ENCODE assay signal across 1 cellular context in the genomic region with DNA sequence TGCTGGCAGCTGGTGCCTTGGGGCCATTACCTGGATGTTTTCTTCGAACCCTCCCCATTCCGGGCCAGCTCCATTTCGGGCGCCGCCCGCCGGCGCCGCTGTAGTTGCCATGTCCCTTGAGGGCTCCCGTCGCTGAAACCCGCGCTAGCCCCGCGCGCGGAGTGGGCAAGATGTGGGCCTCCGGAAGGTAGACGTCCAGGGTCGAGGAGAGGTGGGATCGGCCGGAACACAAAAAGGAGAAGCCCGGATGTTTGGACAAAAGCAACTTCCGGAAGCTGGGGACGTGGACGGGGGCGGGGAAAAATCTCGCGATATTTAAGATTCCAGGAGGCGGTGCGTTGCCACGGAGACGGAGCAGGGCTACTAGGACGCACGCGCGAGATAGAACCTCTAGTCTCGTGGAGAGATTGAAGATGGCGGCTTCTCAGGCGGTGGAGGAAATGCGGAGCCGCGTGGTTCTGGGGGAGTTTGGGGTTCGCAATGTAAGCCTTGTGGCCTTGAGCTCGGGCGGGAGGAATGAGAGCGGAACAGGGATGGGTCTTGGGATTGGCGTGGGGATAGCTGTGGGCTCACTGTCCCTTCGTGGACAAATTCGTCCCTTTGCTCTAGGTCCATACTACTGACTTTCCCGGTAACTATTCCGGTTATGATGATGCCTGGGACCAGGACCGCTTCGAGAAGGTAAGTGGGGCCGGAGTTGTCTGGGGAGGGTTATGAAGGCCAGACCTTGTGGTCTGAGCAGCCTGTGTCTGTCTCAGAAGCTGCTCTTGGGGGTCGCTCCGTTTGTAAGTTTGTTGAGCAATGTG.
TF ChIP-seq lines count a peak whose summit lies in the region.

A gene with protein sequence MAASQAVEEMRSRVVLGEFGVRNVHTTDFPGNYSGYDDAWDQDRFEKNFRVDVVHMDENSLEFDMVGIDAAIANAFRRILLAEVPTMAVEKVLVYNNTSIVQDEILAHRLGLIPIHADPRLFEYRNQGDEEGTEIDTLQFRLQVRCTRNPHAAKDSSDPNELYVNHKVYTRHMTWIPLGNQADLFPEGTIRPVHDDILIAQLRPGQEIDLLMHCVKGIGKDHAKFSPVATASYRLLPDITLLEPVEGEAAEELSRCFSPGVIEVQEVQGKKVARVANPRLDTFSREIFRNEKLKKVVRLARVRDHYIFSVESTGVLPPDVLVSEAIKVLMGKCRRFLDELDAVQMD (plus strand): TSS at position 393 of the 806 bp plus-strand sequence. CDS start 21 bp downstream, at position 414.
Gene YIPF3 (minus strand): TSS at position 230 of the 806 bp plus-strand sequence. CDS start 119 bp downstream, at position 111.

TF ChIP-seq in K562, 482 proteins besides CTCF, POLR2A, EP300 and RAD21 (continued from another document and continues in another):
- TF ChIP-seq HMGN3 (IDR thresholded peaks at IDR 0.05; ENCODE audit: borderline replicate concordance, extremely low read depth, insufficient read length, low read depth, low read length): peak; percentile 72
- TF ChIP-seq, protein P1, sequence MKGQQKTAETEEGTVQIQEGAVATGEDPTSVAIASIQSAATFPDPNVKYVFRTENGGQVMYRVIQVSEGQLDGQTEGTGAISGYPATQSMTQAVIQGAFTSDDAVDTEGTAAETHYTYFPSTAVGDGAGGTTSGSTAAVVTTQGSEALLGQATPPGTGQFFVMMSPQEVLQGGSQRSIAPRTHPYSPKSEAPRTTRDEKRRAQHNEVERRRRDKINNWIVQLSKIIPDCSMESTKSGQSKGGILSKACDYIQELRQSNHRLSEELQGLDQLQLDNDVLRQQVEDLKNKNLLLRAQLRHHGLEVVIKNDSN (CRISPR knock-in tag; IDR thresholded peaks at IDR 0.05): peak; percentile 55
- peak; percentile 65 for TF ChIP-seq MAFF (IDR thresholded peaks at IDR 0.05; ENCODE audit: low read length)
- peak; percentile 95 for TF ChIP-seq BMI1 (IDR thresholded peaks at IDR 0.05; ENCODE audit: low read length)
- no peak for TF ChIP-seq MYBL2 (IDR thresholded peaks at IDR 0.05; ENCODE audit: low read depth)
- no peak for TF ChIP-seq MYBL2 (CRISPR knock-in tag; IDR thresholded peaks at IDR 0.05; ENCODE audit: borderline replicate concordance)
- TF ChIP-seq ETV5 (CRISPR knock-in tag; IDR thresholded peaks at IDR 0.05; ENCODE audit: low read depth): peak; percentile 85; the same call in 1 of the 2 replicates
- peak; percentile 80; the same call in 1 of the 2 replicates for TF ChIP-seq SAFB (IDR thresholded peaks at IDR 0.05; ENCODE audit: borderline replicate concordance, low read depth, low read length)
- TF ChIP-seq MXD1 (CRISPR knock-in tag; IDR thresholded peaks at IDR 0.05; ENCODE audit: borderline replicate concordance, poor library complexity, severe bottlenecking): peak; percentile 83
- no peak for TF ChIP-seq CREB1 (IDR thresholded peaks at IDR 0.05)
- peak; percentile 44; the same call in 1 of the 2 replicates for TF ChIP-seq CREB1 (CRISPR knock-in tag; IDR thresholded peaks at IDR 0.05)
- peak; percentile 72; the same call in 1 of the 2 replicates for TF ChIP-seq ATF7 (IDR thresholded peaks at IDR 0.05)
- TF ChIP-seq KLF13 (tag; IDR thresholded peaks at IDR 0.05; ENCODE audit: borderline replicate concordance, low read depth): 0 out of 2 replicates have a peak, but pooled peaks have one; percentile 18
- peak; percentile 81 for TF ChIP-seq HCFC1 (IDR thresholded peaks at IDR 0.05; ENCODE audit: low read depth, low read length)
- TF ChIP-seq, protein P2, sequence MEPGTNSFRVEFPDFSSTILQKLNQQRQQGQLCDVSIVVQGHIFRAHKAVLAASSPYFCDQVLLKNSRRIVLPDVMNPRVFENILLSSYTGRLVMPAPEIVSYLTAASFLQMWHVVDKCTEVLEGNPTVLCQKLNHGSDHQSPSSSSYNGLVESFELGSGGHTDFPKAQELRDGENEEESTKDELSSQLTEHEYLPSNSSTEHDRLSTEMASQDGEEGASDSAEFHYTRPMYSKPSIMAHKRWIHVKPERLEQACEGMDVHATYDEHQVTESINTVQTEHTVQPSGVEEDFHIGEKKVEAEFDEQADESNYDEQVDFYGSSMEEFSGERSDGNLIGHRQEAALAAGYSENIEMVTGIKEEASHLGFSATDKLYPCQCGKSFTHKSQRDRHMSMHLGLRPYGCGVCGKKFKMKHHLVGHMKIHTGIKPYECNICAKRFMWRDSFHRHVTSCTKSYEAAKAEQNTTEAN (CRISPR knock-in tag; IDR thresholded peaks at IDR 0.05): 0 out of 2 replicates have a peak, but pooled peaks have one; percentile 35
- no peak for TF ChIP-seq ZNF253 (CRISPR knock-in tag; conservative IDR thresholded peaks at IDR 0.05)
- TF ChIP-seq E2F8 (IDR thresholded peaks at IDR 0.05; ENCODE audit: low read depth, partially characterized antibody): peak; percentile 89
- TF ChIP-seq GABPA (tag; conservative IDR thresholded peaks at IDR 0.05; ENCODE audit: low read depth): peak; percentile 99
- TF ChIP-seq ARNT (IDR thresholded peaks at IDR 0.05): peak in 1 of 2 experiments; percentile 48; a peak in 1 of 4 replicates
- TF ChIP-seq SP1 (CRISPR knock-in tag; IDR thresholded peaks at IDR 0.05): peak; percentile 75
- 0 out of 2 replicates have a peak, but pooled peaks have one; percentile 5 for TF ChIP-seq ZKSCAN1 (IDR thresholded peaks at IDR 0.05; ENCODE audit: low read depth, low read length)
- TF ChIP-seq TAF1 (IDR thresholded peaks at IDR 0.05; ENCODE audit: control insufficient read depth, extremely low read depth, insufficient read depth, low read length, severe bottlenecking): peak; percentile 87
- TF ChIP-seq SAP30 (IDR thresholded peaks at IDR 0.05; ENCODE audit: borderline replicate concordance, insufficient read depth, low read depth, low read length, poor library complexity, severe bottlenecking): peak; percentile 93
- peak in 1 of 2 experiments; percentile 95; a peak in 2 of 4 replicates for TF ChIP-seq KDM4B (IDR thresholded peaks at IDR 0.05; ENCODE audit: borderline replicate concordance in 2 of 2, low read depth in 1 of 2)
- peak; percentile 85; the same call in 1 of the 2 replicates for TF ChIP-seq HMGXB4 (CRISPR knock-in tag; IDR thresholded peaks at IDR 0.05)
- TF ChIP-seq, protein P3, sequence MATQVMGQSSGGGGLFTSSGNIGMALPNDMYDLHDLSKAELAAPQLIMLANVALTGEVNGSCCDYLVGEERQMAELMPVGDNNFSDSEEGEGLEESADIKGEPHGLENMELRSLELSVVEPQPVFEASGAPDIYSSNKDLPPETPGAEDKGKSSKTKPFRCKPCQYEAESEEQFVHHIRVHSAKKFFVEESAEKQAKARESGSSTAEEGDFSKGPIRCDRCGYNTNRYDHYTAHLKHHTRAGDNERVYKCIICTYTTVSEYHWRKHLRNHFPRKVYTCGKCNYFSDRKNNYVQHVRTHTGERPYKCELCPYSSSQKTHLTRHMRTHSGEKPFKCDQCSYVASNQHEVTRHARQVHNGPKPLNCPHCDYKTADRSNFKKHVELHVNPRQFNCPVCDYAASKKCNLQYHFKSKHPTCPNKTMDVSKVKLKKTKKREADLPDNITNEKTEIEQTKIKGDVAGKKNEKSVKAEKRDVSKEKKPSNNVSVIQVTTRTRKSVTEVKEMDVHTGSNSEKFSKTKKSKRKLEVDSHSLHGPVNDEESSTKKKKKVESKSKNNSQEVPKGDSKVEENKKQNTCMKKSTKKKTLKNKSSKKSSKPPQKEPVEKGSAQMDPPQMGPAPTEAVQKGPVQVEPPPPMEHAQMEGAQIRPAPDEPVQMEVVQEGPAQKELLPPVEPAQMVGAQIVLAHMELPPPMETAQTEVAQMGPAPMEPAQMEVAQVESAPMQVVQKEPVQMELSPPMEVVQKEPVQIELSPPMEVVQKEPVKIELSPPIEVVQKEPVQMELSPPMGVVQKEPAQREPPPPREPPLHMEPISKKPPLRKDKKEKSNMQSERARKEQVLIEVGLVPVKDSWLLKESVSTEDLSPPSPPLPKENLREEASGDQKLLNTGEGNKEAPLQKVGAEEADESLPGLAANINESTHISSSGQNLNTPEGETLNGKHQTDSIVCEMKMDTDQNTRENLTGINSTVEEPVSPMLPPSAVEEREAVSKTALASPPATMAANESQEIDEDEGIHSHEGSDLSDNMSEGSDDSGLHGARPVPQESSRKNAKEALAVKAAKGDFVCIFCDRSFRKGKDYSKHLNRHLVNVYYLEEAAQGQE (CRISPR knock-in tag; IDR thresholded peaks at IDR 0.05; ENCODE audit: low read depth): peak; percentile 56; the same call in 1 of the 2 replicates
- 0 out of 2 replicates have a peak, but pooled peaks have one; percentile 24 for TF ChIP-seq ZNF589 (CRISPR knock-in tag; IDR thresholded peaks at IDR 0.05; ENCODE audit: low read depth)
- TF ChIP-seq, protein P4, sequence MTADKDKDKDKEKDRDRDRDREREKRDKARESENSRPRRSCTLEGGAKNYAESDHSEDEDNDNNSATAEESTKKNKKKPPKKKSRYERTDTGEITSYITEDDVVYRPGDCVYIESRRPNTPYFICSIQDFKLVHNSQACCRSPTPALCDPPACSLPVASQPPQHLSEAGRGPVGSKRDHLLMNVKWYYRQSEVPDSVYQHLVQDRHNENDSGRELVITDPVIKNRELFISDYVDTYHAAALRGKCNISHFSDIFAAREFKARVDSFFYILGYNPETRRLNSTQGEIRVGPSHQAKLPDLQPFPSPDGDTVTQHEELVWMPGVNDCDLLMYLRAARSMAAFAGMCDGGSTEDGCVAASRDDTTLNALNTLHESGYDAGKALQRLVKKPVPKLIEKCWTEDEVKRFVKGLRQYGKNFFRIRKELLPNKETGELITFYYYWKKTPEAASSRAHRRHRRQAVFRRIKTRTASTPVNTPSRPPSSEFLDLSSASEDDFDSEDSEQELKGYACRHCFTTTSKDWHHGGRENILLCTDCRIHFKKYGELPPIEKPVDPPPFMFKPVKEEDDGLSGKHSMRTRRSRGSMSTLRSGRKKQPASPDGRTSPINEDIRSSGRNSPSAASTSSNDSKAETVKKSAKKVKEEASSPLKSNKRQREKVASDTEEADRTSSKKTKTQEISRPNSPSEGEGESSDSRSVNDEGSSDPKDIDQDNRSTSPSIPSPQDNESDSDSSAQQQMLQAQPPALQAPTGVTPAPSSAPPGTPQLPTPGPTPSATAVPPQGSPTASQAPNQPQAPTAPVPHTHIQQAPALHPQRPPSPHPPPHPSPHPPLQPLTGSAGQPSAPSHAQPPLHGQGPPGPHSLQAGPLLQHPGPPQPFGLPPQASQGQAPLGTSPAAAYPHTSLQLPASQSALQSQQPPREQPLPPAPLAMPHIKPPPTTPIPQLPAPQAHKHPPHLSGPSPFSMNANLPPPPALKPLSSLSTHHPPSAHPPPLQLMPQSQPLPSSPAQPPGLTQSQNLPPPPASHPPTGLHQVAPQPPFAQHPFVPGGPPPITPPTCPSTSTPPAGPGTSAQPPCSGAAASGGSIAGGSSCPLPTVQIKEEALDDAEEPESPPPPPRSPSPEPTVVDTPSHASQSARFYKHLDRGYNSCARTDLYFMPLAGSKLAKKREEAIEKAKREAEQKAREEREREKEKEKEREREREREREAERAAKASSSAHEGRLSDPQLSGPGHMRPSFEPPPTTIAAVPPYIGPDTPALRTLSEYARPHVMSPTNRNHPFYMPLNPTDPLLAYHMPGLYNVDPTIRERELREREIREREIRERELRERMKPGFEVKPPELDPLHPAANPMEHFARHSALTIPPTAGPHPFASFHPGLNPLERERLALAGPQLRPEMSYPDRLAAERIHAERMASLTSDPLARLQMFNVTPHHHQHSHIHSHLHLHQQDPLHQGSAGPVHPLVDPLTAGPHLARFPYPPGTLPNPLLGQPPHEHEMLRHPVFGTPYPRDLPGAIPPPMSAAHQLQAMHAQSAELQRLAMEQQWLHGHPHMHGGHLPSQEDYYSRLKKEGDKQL (CRISPR knock-in tag; IDR thresholded peaks at IDR 0.05; ENCODE audit: borderline replicate concordance): peak; percentile 92; the same call in 1 of the 2 replicates
- peak; percentile 95 for TF ChIP-seq MAX (CRISPR knock-in tag; IDR thresholded peaks at IDR 0.05)
- no peak for TF ChIP-seq PHTF2 (CRISPR knock-in tag; IDR thresholded peaks at IDR 0.05)
- TF ChIP-seq ZC3H11A (IDR thresholded peaks at IDR 0.05; ENCODE audit: low read depth, low read length): peak; percentile 61; the same call in 1 of the 2 replicates
- TF ChIP-seq SMARCE1 (IDR thresholded peaks at IDR 0.05): 0 out of 2 replicates have a peak, but pooled peaks have one; percentile 28
